In genomic region chr6:138931660-138932059, GRCh38 we compare ENCODE assay signal across 21 cellular contexts. TPM values are rescaled to one million over a fixed set of nuclear protein-coding genes. Genes with fewer than 3 reads are reported as not detected.
DNase-seq lines count a peak whose midpoint lies in the region; ATAC-seq, FAIRE-seq and TF ChIP-seq lines count a peak whose summit lies in the region.
"Had no signal": no experiment of that assay in that cellular context is flagged by ENCODE, and none has a peak within 500 bp of the region (broad histone marks: within the 10 kb centered on the region; RNA-seq: fewer than 3 reads in every experiment).

No MANE protein-coding gene starts in this region.

- no peak for TF ChIP-seq CTCF in GM13977 (IDR thresholded peaks at IDR 0.05; ENCODE audit: extremely low read depth, insufficient read depth, missing control alignments)
- no peak for TF ChIP-seq CTCF in endodermal cell (conservative IDR thresholded peaks at IDR 0.05)
- no peak for TF ChIP-seq CTCF in esophagus squamous epithelium (IDR thresholded peaks at IDR 0.05)
- no peak for TF ChIP-seq CTCF in esophagus muscularis mucosa (IDR thresholded peaks at IDR 0.05)

- H3K27me3 Mint-ChIP-seq in endodermal cell (ENCODE audit: insufficient read depth): no peaks in the 10 kb centered on the region
- H3K27me3 Mint-ChIP-seq: CD4-positive, alpha-beta memory T cell had no signal

- H3K27ac ChIP-seq in endodermal cell (ENCODE audit: low read depth, low read length) (no peak overlapping the region), small intestine (ENCODE audit: low read depth in 1 of 2, low read length in 1 of 2) (no peak overlapping the region), esophagus squamous epithelium (no peak overlapping the region), esophagus muscularis mucosa (replicated peaks in 1 of 4) (no peak overlapping the region)
- H3K27ac ChIP-seq: C4-2B, GM23248 had no signal

- peak overlapping the region; percentile 53 for H3K27ac Mint-ChIP-seq in endodermal cell

- peaks cover 13% of the 10 kb centered on the region for H3K36me3 Mint-ChIP-seq in endodermal cell (ENCODE audit: low read depth)

- no peaks in the 10 kb centered on the region for H3K4me1 Mint-ChIP-seq in endodermal cell

- H3K4me1 ChIP-seq in endodermal cell (ENCODE audit: control insufficient read depth, insufficient read depth, low read length) (no peaks in the 10 kb centered on the region), small intestine (ENCODE audit: control insufficient read depth in 2 of 2, insufficient read depth in 1 of 2, low read depth in 1 of 2, low read length in 1 of 2) (no peaks in the 10 kb centered on the region), esophagus squamous epithelium (no peaks in the 10 kb centered on the region), esophagus muscularis mucosa (no peaks in the 10 kb centered on the region)

- WGBS in endodermal cell (ENCODE audit: insufficient coverage in 1 of 2, insufficient read length in 1 of 2), 2 experiments: 90% methylated on average over 1 of the region's 1 CpG; no CpG with 5 or more reads in 1 of the 2 experiments
- 29 to 62% (median 37%) methylated on average over 1 of the region's 1 CpG for WGBS in small intestine, 3 donors
- 62 to 77% methylated on average over 1 of the region's 1 CpG for WGBS in esophagus squamous epithelium, 2 donors
- 77% methylated on average over 1 of the region's 1 CpG for WGBS in esophagus muscularis mucosa

- H3K36me3 ChIP-seq in endodermal cell (ENCODE audit: control insufficient read depth, insufficient read depth, low read length): peaks cover 20% of the 10 kb centered on the region
- H3K36me3 ChIP-seq in small intestine (ENCODE audit: control insufficient read depth in 2 of 2, insufficient read depth in 2 of 2, low read length in 2 of 2): peaks cover 0 to 3% of the 10 kb centered on the region in 2 donors
- peaks cover 0 to 82% (median 0%) of the 10 kb centered on the region in 3 donors for H3K36me3 ChIP-seq in esophagus squamous epithelium
- peaks cover under 1 to 24% (median 13%) of the 10 kb centered on the region in 4 donors for H3K36me3 ChIP-seq in esophagus muscularis mucosa

- intact Hi-C loops in esophagus squamous epithelium (cut with DNase I) (no loop called here), esophagus muscularis mucosa (cut with DNase I) (no loop called here)

- H3K9me3 ChIP-seq in endodermal cell (ENCODE audit: control insufficient read depth, low read length) (peaks cover 9% of the 10 kb centered on the region), small intestine (ENCODE audit: control insufficient read depth, low read depth) (no peaks in the 10 kb centered on the region), esophagus squamous epithelium (no peaks in the 10 kb centered on the region), esophagus muscularis mucosa (no peaks in the 10 kb centered on the region)
- H3K9me3 ChIP-seq: BE2C had no signal

- FAIRE-seq in small intestine (lab: Jason Lieb, UNC): no peak
- FAIRE-seq: A204.1, D721Med, H54, HTR-8/SVneo, K562 had no signal

- peaks cover 9% of the 10 kb centered on the region for H3K9me3 Mint-ChIP-seq in endodermal cell

- no peak for TF ChIP-seq EP300 in esophagus muscularis mucosa (IDR thresholded peaks at IDR 0.05)

- ATAC-seq in HG03432 (IDR thresholded peaks at IDR 0.05; ENCODE audit: unreplicated experiment): peak; percentile 46
- ATAC-seq: K562 had no signal

- H3K4me3 ChIP-seq in endodermal cell (ENCODE audit: low read length) (no peak overlapping the region), small intestine (ENCODE audit: low read depth in 1 of 2, low read length in 2 of 2) (no peak overlapping the region), esophagus squamous epithelium (no peak overlapping the region), esophagus muscularis mucosa (no peak overlapping the region)
- H3K4me3 ChIP-seq: GM23248, K562 had no signal

- H3K27me3 ChIP-seq in endodermal cell (ENCODE audit: control insufficient read depth, insufficient read depth, low read length, poor library complexity, severe bottlenecking) (no peaks in the 10 kb centered on the region), small intestine (ENCODE audit: control insufficient read depth in 2 of 2, insufficient read depth in 2 of 2, low read length in 2 of 2) (no peaks in the 10 kb centered on the region), esophagus squamous epithelium (no peaks in the 10 kb centered on the region), esophagus muscularis mucosa (no peaks in the 10 kb centered on the region)
- H3K27me3 ChIP-seq: BE2C had no signal

- H3K9ac ChIP-seq in endodermal cell (ENCODE audit: extremely low read depth, low read length, poor library complexity, severe bottlenecking): no peak overlapping the region
- H3K9ac ChIP-seq: GM23248 had no signal

- no peak overlapping the region for H3K4me3 Mint-ChIP-seq in endodermal cell
- H3K4me3 Mint-ChIP-seq: CD4-positive, alpha-beta memory T cell had no signal

- in situ Hi-C loops in GM13977 (cut with MboI; ENCODE audit: low pct_unique_long_range_greater_than_20kb, low sequenced_read_pairs, unreplicated experiment): no loop called here

- TF ChIP-seq POLR2A in esophagus squamous epithelium (IDR thresholded peaks at IDR 0.05) (no peak), esophagus muscularis mucosa (IDR thresholded peaks at IDR 0.05; ENCODE audit: low read depth) (no peak)

- peak; percentile 16 for DNase-seq in GM13977 (ENCODE audit: low spot score)
- no peak for DNase-seq in endodermal cell
- peak; percentile 5 for DNase-seq in small intestine
- DNase-seq in esophagus squamous epithelium (lab: John Stamatoyannopoulos, UW): no peak
- no peak for DNase-seq in hippocampal formation (lab: John Stamatoyannopoulos, UW)
- no peak for DNase-seq in activated T-cell treated with anti-CD3 and anti-CD28 coated beads for 4 hours
- no peak for DNase-seq in esophagus muscularis mucosa (ENCODE audit: extremely low spot score)
- DNase-seq: BE2C; CD4-positive, alpha-beta memory T cell; DMS153; DND-41; GDM1; GM23248; Karpas-422 had no signal

RNA-seq across cellular contexts. Expression of gene REPS1, which starts 56.4 kb away (rescaled TPM):
- total RNA-seq in endodermal cell (10 to 100 TPM; 33.0 to 34.1 TPM), esophagus squamous epithelium (10 to 100 TPM; 30.8 to 60.3 (median 43.2) TPM), esophagus muscularis mucosa (10 to 100 TPM; 23.4 to 43.2 (median 30.1) TPM)
- polyA plus RNA-seq in endodermal cell (2013, experiment 1 of 2): 57.1 TPM
- 56.3 TPM for polyA plus RNA-seq in endodermal cell (2013, experiment 2 of 2)
- 10 to 100 TPM; 18.7 to 21.9 (median 21.6) TPM for polyA plus RNA-seq in small intestine

Comparison
In these comparisons a context has a peak if more than half of its experiments do, and no peak if none do; other contexts are left out.
1. DNase-seq: peak in GM13977 (single experiment) and small intestine (single experiment); none in endodermal cell (single experiment), esophagus squamous epithelium (single experiment), hippocampal formation (0 of 2), activated T-cell treated with anti-CD3 and anti-CD28 coated beads for 4 hours (single experiment) and esophagus muscularis mucosa (single experiment).